ENCODE assay signal across 1 cellular context in the genomic region with DNA sequence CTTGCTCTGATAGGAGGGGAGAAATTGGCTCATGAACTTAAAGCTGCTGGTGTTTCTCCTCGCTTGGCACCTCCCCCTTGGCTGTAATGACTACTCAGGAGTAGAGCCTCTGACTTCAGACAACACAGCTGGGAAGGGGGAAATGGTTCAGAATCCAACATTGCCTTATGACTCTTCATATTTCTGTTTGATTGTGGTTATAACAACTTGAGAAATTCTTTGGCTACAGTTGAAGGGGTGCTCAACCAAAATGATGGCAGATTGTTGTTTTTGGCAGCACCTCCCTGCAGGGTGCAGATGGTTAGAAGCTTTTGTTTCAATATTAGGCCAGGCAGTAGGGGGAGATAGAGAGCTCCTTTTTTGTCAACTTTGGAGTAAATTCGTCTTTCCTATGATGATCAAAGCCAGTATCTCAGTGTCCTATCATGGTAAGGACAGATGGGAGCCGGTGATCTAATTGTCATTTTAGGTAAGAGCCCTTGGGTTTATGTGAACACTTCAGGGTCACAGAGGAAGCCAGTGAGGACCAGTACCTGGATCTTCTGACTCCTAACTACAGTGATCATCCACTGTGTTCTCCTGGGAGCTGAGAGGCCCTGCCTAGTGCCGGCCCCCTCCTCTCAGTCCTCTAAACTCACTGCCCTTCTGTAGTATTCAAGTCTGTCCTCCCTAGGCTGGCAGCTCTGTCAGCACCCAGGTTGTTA.
TF ChIP-seq lines count a peak whose summit lies in the region.

No MANE protein-coding gene starts in this region.

TF ChIP-seq in HCT116, 20 proteins besides CTCF, POLR2A, EP300 and RAD21 (continued from another document):
- TF ChIP-seq SIN3A (IDR thresholded peaks at IDR 0.05; ENCODE audit: low read depth) (no peak), EGR1 (IDR thresholded peaks at IDR 0.05; ENCODE audit: low read depth) (no peak)
- TF ChIP-seq, protein P1, sequence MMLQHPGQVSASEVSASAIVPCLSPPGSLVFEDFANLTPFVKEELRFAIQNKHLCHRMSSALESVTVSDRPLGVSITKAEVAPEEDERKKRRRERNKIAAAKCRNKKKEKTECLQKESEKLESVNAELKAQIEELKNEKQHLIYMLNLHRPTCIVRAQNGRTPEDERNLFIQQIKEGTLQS (IDR thresholded peaks at IDR 0.05): no peak
